Comparison of ENCODE assay signal across 9 cellular contexts in the genomic region with DNA sequence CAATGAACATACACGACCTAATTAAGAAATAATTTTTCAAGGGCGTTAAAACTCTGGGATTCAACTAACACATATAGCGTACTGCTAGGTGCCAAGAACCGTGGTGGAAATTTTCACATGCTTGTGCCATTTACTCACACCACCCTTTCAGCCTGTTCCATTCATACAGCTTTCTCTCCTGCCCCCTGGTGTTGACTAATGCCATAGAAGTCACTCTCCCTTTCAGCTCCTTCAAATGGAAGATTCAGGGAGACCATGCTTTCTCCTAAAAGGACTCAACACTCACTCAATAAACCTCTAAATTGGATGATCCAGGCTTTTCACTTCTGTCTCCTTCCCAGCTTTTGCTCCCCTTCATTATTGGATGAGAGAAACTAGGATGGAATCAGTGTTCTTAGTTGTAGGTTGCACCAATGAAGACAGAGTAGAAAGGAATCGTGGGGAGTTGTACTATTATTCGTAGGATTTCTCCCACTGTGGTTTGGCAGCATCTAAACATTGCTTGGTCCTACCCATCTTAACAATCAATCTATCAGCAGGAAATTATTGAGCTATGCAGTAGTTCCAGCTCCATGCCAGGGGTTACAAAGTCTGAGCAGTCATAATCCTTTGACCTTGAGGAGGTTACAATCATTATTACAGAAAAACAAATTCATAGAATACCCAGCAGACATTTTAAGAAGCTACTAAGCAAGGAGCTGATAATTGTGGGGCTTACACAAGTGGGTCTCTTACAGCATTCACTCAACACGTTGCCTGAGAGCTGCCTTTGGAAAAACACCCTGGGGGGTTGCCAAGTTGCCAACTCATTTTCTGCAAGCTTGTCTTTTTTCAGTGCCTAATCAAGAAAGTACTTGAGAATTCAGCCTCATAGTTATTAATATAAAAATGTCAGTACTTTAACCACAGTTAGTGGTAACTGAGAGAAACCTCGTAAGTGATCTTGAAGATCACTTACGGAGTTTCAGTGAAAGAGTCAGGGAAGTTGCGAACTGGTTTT. TPM values are rescaled to one million over a fixed set of nuclear protein-coding genes. Genes with fewer than 3 reads are reported as not detected.
DNase-seq lines count a peak whose midpoint lies in the region; ATAC-seq and TF ChIP-seq lines count a peak whose summit lies in the region.
"Had no signal": no experiment of that assay in that cellular context is flagged by ENCODE, and none has a peak within 500 bp of the region (broad histone marks: within the 10 kb centered on the region; RNA-seq: fewer than 3 reads in every experiment).

No MANE protein-coding gene starts in this region.

- no peaks in the 10 kb centered on the region for H3F3A ChIP-seq in DOHH2 (ENCODE audit: control insufficient read depth, insufficient read depth)

- no peaks in the 10 kb centered on the region for H4K20me1 ChIP-seq in DOHH2 (ENCODE audit: control insufficient read depth, insufficient read depth, low read depth, low read length)

- no peaks in the 10 kb centered on the region for H3K4me1 Mint-ChIP-seq in activated T-helper 1 cell treated with anti-CD3 and anti-CD28 coated beads, Interleukin-12 subunit alpha, Interleukin-12 subunit beta, Interleukin-2, Interleukin-4 antibody, amounts not matched to agents 30 ng/mL and 10 ng/mL and 1 ng/mL, durations not matched to agents 14 hours and 24 hours and 36 hours (ENCODE audit: low read depth)

- H3K27ac Mint-ChIP-seq in activated T-helper 1 cell treated with anti-CD3 and anti-CD28 coated beads, Interleukin-12 subunit alpha, Interleukin-12 subunit beta, Interleukin-2, Interleukin-4 antibody, amounts not matched to agents 30 ng/mL and 10 ng/mL and 1 ng/mL, durations not matched to agents 14 hours and 24 hours and 36 hours, result no peak overlapping the region
- H3K27ac Mint-ChIP-seq: activated naive CD8-positive, alpha-beta T cell treated with anti-CD3 and anti-CD28 coated beads, Interleukin-2, amount 10 ng/mL, durations not matched to agents 7 days and 5 days had no signal

- ATAC-seq in HG03342 (IDR thresholded peaks at IDR 0.05; ENCODE audit: unreplicated experiment) (peak; percentile 64), HG03196 (IDR thresholded peaks at IDR 0.05; ENCODE audit: unreplicated experiment) (no peak), GM18907 (IDR thresholded peaks at IDR 0.05; ENCODE audit: unreplicated experiment) (no peak)

- H3K9me3 Mint-ChIP-seq in activated T-helper 1 cell treated with anti-CD3 and anti-CD28 coated beads, Interleukin-12 subunit alpha, Interleukin-12 subunit beta, Interleukin-2, Interleukin-4 antibody, amounts not matched to agents 30 ng/mL and 10 ng/mL and 1 ng/mL, durations not matched to agents 14 hours and 24 hours and 36 hours, result no peaks in the 10 kb centered on the region
- H3K9me3 Mint-ChIP-seq: activated naive CD8-positive, alpha-beta T cell treated with anti-CD3 and anti-CD28 coated beads, Interleukin-2, amount 10 ng/mL, durations not matched to agents 7 days and 5 days had no signal

- H3K9me2 ChIP-seq in DOHH2 (replicated peaks; ENCODE audit: control insufficient read depth, low read length), result no peaks in the 10 kb centered on the region

- TF ChIP-seq EP300 in ovary (IDR thresholded peaks at IDR 0.05), result no peak

- H3K4me1 ChIP-seq in DOHH2 (ENCODE audit: control insufficient read depth, low read length) (no peaks in the 10 kb centered on the region), ovary (ENCODE audit: insufficient read depth) (peaks cover 1% of the 10 kb centered on the region)

- TF ChIP-seq CTCF in DOHH2 (IDR thresholded peaks at IDR 0.05; ENCODE audit: low read depth, low read length, poor library complexity, severe bottlenecking) (peak; percentile 47), ovary (IDR thresholded peaks at IDR 0.05) (peak; percentile 40 to 85 (median 79))

- intact Hi-C loops in activated T-helper 1 cell treated with anti-CD3 and anti-CD28 coated beads, Interleukin-12 subunit alpha, Interleukin-12 subunit beta, Interleukin-2, Interleukin-4 antibody, amounts not matched to agents 30 ng/mL and 10 ng/mL and 1 ng/mL, durations not matched to agents 14 hours and 24 hours and 36 hours (cut with micrococcal nuclease), result loop anchor here (1.0 to 10.0 kb wide), 5 partner anchors 143 to 721 kb away; no protein-coding TSS in a partner anchor
- intact Hi-C loops in ovary (cut with DNase I), result loop anchor here (2.0 to 10.0 kb wide), 8 partner anchors 81 to 251 kb away; no protein-coding TSS in a partner anchor

- H3K79me2 ChIP-seq in DOHH2 (ENCODE audit: control insufficient read depth, low read length), result no peaks in the 10 kb centered on the region

- H3K4me3 ChIP-seq in DOHH2 (ENCODE audit: low read length), result no peak overlapping the region
- H3K4me3 ChIP-seq in ovary, result no peak overlapping the region

- no peak overlapping the region for H3K4me3 Mint-ChIP-seq in activated T-helper 1 cell treated with anti-CD3 and anti-CD28 coated beads, Interleukin-12 subunit alpha, Interleukin-12 subunit beta, Interleukin-2, Interleukin-4 antibody, amounts not matched to agents 30 ng/mL and 10 ng/mL and 1 ng/mL, durations not matched to agents 14 hours and 24 hours and 36 hours
- H3K4me3 Mint-ChIP-seq: activated naive CD8-positive, alpha-beta T cell treated with anti-CD3 and anti-CD28 coated beads, Interleukin-2, amount 10 ng/mL, durations not matched to agents 7 days and 5 days had no signal

- DNase-seq in NCI-H82 (lab: John Stamatoyannopoulos, UW), result peak; percentile 86
- peak; percentile 28 for DNase-seq in activated T-helper 1 cell treated with anti-CD3 and anti-CD28 coated beads, Interleukin-12 subunit alpha, Interleukin-12 subunit beta, Interleukin-2, Interleukin-4 antibody, amounts not matched to agents 30 ng/mL and 10 ng/mL and 1 ng/mL, durations not matched to agents 14 hours and 24 hours and 36 hours (ENCODE audit: low spot score)
- DNase-seq in germinal center (ENCODE audit: low spot score), result peak; percentile 36
- peak in 4 of 5 donors; percentile 48 to 83 (median 66) for DNase-seq in ovary
- DNase-seq: activated naive CD8-positive, alpha-beta T cell treated with anti-CD3 and anti-CD28 coated beads, Interleukin-2, amount 10 ng/mL, durations not matched to agents 7 days and 5 days had no signal

- WGBS in ovary, 3 donors, result 57 to 61% (median 61%) methylated on average over 10 of the region's 10 CpGs

- H3K36me3 ChIP-seq in DOHH2 (ENCODE audit: control insufficient read depth, low read length) (no peaks in the 10 kb centered on the region), ovary (no peaks in the 10 kb centered on the region)

- TF ChIP-seq POLR2A in ovary (IDR thresholded peaks at IDR 0.05), result no peak

- H3K36me3 Mint-ChIP-seq in activated T-helper 1 cell treated with anti-CD3 and anti-CD28 coated beads, Interleukin-12 subunit alpha, Interleukin-12 subunit beta, Interleukin-2, Interleukin-4 antibody, amounts not matched to agents 30 ng/mL and 10 ng/mL and 1 ng/mL, durations not matched to agents 14 hours and 24 hours and 36 hours (ENCODE audit: low read depth), result no peaks in the 10 kb centered on the region
- H3K36me3 Mint-ChIP-seq: activated naive CD8-positive, alpha-beta T cell treated with anti-CD3 and anti-CD28 coated beads, Interleukin-2, amount 10 ng/mL, durations not matched to agents 7 days and 5 days had no signal

- no peak overlapping the region for H3K4me2 ChIP-seq in DOHH2 (ENCODE audit: low read length)

- H3K9me3 ChIP-seq in DOHH2 (ENCODE audit: control insufficient read depth, insufficient read depth, low read length), result no peaks in the 10 kb centered on the region
- H3K9me3 ChIP-seq in ovary, result no peaks in the 10 kb centered on the region

- 0 out of 2 replicates have a peak, but pooled peaks cover 6% of the 10 kb centered on the region for H3K27me3 ChIP-seq in DOHH2 (ENCODE audit: control insufficient read depth, low read length)
- H3K27me3 ChIP-seq in ovary, result no peaks in the 10 kb centered on the region

- peaks cover 40% of the 10 kb centered on the region for H3K27me3 Mint-ChIP-seq in activated T-helper 1 cell treated with anti-CD3 and anti-CD28 coated beads, Interleukin-12 subunit alpha, Interleukin-12 subunit beta, Interleukin-2, Interleukin-4 antibody, amounts not matched to agents 30 ng/mL and 10 ng/mL and 1 ng/mL, durations not matched to agents 14 hours and 24 hours and 36 hours (ENCODE audit: insufficient read depth)

- no peak overlapping the region for H3K27ac ChIP-seq in DOHH2 (ENCODE audit: low read depth, low read length)
- no peak overlapping the region for H3K27ac ChIP-seq in ovary

RNA-seq across cellular contexts. Expression of gene PPP1R3C, which starts 2.8 kb away (rescaled TPM):
- not detected in 2 replicates for total RNA-seq in activated T-helper 1 cell treated with anti-CD3 and anti-CD28 coated beads, Interleukin-12 subunit alpha, Interleukin-12 subunit beta, Interleukin-2, Interleukin-4 antibody, amounts not matched to agents 30 ng/mL and 10 ng/mL and 1 ng/mL, durations not matched to agents 14 hours and 24 hours and 36 hours
- total RNA-seq in ovary, result 10 to 100 TPM in 5 of 7 donors, 1 to 10 TPM in 2; 2.9 to 37.3 (median 16.7) TPM
- polyA plus RNA-seq in ovary, result 10 to 100 TPM in 1 of 2 donors, 1 to 10 TPM in 1; 5.7 to 42.3 TPM

Comparison
In these comparisons a context has a peak if more than half of its experiments do, and no peak if none do; other contexts are left out.
1. DNase-seq: peak in every context shown above with its lines; median percentile 86 in NCI-H82; 66 in ovary; 36 in germinal center; 28 in activated T-helper 1 cell treated with anti-CD3 and anti-CD28 coated beads, Interleukin-12 subunit alpha, Interleukin-12 subunit beta, Interleukin-2, Interleukin-4 antibody, amounts not matched to agents 30 ng/mL and 10 ng/mL and 1 ng/mL, durations not matched to agents 14 hours and 24 hours and 36 hours.